26 cellular contexts compared by ENCODE assay signal in genomic region chr5:67886761-67887160, GRCh38.
"Had no signal": no experiment of that assay in that cellular context is flagged by ENCODE, and none has a peak within 500 bp of the region (broad histone marks: within the 10 kb centered on the region; RNA-seq: fewer than 3 reads in every experiment).

No MANE protein-coding gene starts in this region.

- H3K27ac Mint-ChIP-seq: effector memory CD8-positive, alpha-beta T cell; immature natural killer cell; memory B cell; natural killer cell; stimulated activated memory B cell treated with anti-CD40 and anti-IgM and Interleukin-4, amounts not matched to agents 10 μg/mL and 1 μg/mL and 100 μg/mL, for 72 hours had no signal

- H3K9me3 ChIP-seq: esophagus squamous epithelium, prostate gland, right atrium auricular region, thoracic aorta, transverse colon, upper lobe of right lung, uterus had no signal

- H3K4me1 ChIP-seq: esophagus squamous epithelium, parathyroid adenoma, prostate gland, right atrium auricular region, transverse colon, upper lobe of right lung, uterus had no signal

- H3K4me1 Mint-ChIP-seq: memory B cell; stimulated activated memory B cell treated with anti-CD40 and anti-IgM and Interleukin-4, amounts not matched to agents 10 μg/mL and 1 μg/mL and 100 μg/mL, for 72 hours had no signal

- H3K27me3 ChIP-seq: esophagus squamous epithelium, right atrium auricular region, transverse colon, upper lobe of right lung, uterus had no signal

- H3K4me3 Mint-ChIP-seq: effector memory CD8-positive, alpha-beta T cell; immature natural killer cell; memory B cell; natural killer cell; stimulated activated memory B cell treated with anti-CD40 and anti-IgM and Interleukin-4, amounts not matched to agents 10 μg/mL and 1 μg/mL and 100 μg/mL, for 72 hours had no signal

- H3K36me3 Mint-ChIP-seq: immature natural killer cell; natural killer cell; stimulated activated memory B cell treated with anti-CD40 and anti-IgM and Interleukin-4, amounts not matched to agents 10 μg/mL and 1 μg/mL and 100 μg/mL, for 72 hours had no signal

- H3K79me2 ChIP-seq: parathyroid adenoma had no signal

- H3K4me3 ChIP-seq: esophagus squamous epithelium, lung, prostate gland, right atrium auricular region, smooth muscle cell, thoracic aorta, transverse colon, upper lobe of right lung, uterus had no signal

- H3K36me3 ChIP-seq: esophagus squamous epithelium, prostate gland, right atrium auricular region, thoracic aorta, transverse colon, upper lobe of right lung, uterus had no signal

- H3K27ac ChIP-seq: esophagus squamous epithelium, parathyroid adenoma, prostate gland, right atrium auricular region, thoracic aorta, transverse colon, upper lobe of right lung, uterus had no signal

- H2AFZ ChIP-seq: parathyroid adenoma had no signal

- H3K4me2 ChIP-seq: smooth muscle cell had no signal

- DNase-seq: cortex of kidney; effector memory CD8-positive, alpha-beta T cell; erythroblast; esophagus squamous epithelium; foreskin melanocyte; hypothalamus; immature natural killer cell; islet precursor cell; kidney glomerular epithelial cell; left colon; natural killer cell; stimulated activated CD4-positive, alpha-beta T cell treated with anti-CD3 and anti-CD28 coated beads, Interleukin-2, amount 100 ng/mL, for 24 hours; stimulated activated CD4-positive, alpha-beta T cell treated with anti-CD3 and anti-CD28 coated beads, Interleukin-4, amount 100 ng/mL, for 24 hours; stimulated activated naive CD8-positive, alpha-beta T cell treated with anti-CD3 and anti-CD28 coated beads, Interleukin-15, Interleukin-2, amounts not matched to agents 100 U/mL and 50 U/mL, for 24 hours; substantia nigra; transverse colon; upper lobe of right lung; uterus had no signal

- H3K9ac ChIP-seq: parathyroid adenoma had no signal

- H3K9me3 Mint-ChIP-seq: natural killer cell; stimulated activated memory B cell treated with anti-CD40 and anti-IgM and Interleukin-4, amounts not matched to agents 10 μg/mL and 1 μg/mL and 100 μg/mL, for 72 hours had no signal
